ENCODE assay signal across 9 cellular contexts in genomic region chr11:125163431-125164011, GRCh38. TPM values are rescaled to one million over a fixed set of nuclear protein-coding genes. Genes with fewer than 3 reads are reported as not detected.
A peak's percentile ranks its signal among the peaks of the same experiment; 100 is the strongest.
DNase-seq lines count a peak whose midpoint lies in the region; ATAC-seq lines count a peak whose summit lies in the region.
"Had no signal": no experiment of that assay in that cellular context is flagged by ENCODE, and none has a peak within 500 bp of the region (broad histone marks: within the 10 kb centered on the region; RNA-seq: fewer than 3 reads in every experiment).

No MANE protein-coding gene starts in this region.

- ATAC-seq in GM19035 (IDR thresholded peaks at IDR 0.05; ENCODE audit: unreplicated experiment) (no peak), HG02970 (IDR thresholded peaks at IDR 0.05; ENCODE audit: low FRiP score, unreplicated experiment) (no peak)

- intact Hi-C loops in activated T-helper 1 cell treated with anti-CD3 and anti-CD28 coated beads, Interleukin-12 subunit alpha, Interleukin-12 subunit beta, Interleukin-2, Interleukin-4 antibody, amounts not matched to agents 30 ng/mL and 10 ng/mL and 1 ng/mL, durations not matched to agents 14 hours and 24 hours and 36 hours (cut with micrococcal nuclease), result loop anchor here (1.0 to 10.0 kb wide), 2 partner anchors 52 to 241 kb away; partner anchors contain the start of gene TMEM218

- H3K27me3 Mint-ChIP-seq in T-helper 1 cell treated with Interleukin-12 subunit alpha and Interleukin-12 subunit beta and Interleukin-4 antibody, amounts not matched to agents 30 μg/mL and 1 μg/mL, for 36 hours (ENCODE audit: low read depth), result peaks cover 78% of the 10 kb centered on the region
- peaks cover 58% of the 10 kb centered on the region for H3K27me3 Mint-ChIP-seq in activated T-helper 1 cell treated with anti-CD3 and anti-CD28 coated beads, Interleukin-12 subunit alpha, Interleukin-12 subunit beta, Interleukin-2, Interleukin-4 antibody, amounts not matched to agents 30 ng/mL and 10 ng/mL and 1 ng/mL, durations not matched to agents 14 hours and 24 hours and 36 hours (ENCODE audit: insufficient read depth)

- H3K9ac ChIP-seq in skeletal muscle satellite cell (ENCODE audit: low read depth, low read length), result peak overlapping the region; percentile 78

- peaks cover 2% of the 10 kb centered on the region for H3K36me3 Mint-ChIP-seq in T-helper 1 cell treated with Interleukin-12 subunit alpha and Interleukin-12 subunit beta and Interleukin-4 antibody, amounts not matched to agents 30 μg/mL and 1 μg/mL, for 36 hours (ENCODE audit: low read depth)
- H3K36me3 Mint-ChIP-seq in activated T-helper 1 cell treated with anti-CD3 and anti-CD28 coated beads, Interleukin-12 subunit alpha, Interleukin-12 subunit beta, Interleukin-2, Interleukin-4 antibody, amounts not matched to agents 30 ng/mL and 10 ng/mL and 1 ng/mL, durations not matched to agents 14 hours and 24 hours and 36 hours (ENCODE audit: low read depth), result no peaks in the 10 kb centered on the region

- peak overlapping the region; percentile 37 for H3K4me3 Mint-ChIP-seq in T-helper 1 cell treated with Interleukin-12 subunit alpha and Interleukin-12 subunit beta and Interleukin-4 antibody, amounts not matched to agents 30 μg/mL and 1 μg/mL, for 36 hours
- H3K4me3 Mint-ChIP-seq in activated T-helper 1 cell treated with anti-CD3 and anti-CD28 coated beads, Interleukin-12 subunit alpha, Interleukin-12 subunit beta, Interleukin-2, Interleukin-4 antibody, amounts not matched to agents 30 ng/mL and 10 ng/mL and 1 ng/mL, durations not matched to agents 14 hours and 24 hours and 36 hours, result peak overlapping the region; percentile 39
- H3K4me3 Mint-ChIP-seq: activated CD4-positive, alpha-beta T cell treated with anti-CD3 and anti-CD28 coated beads, Interleukin-2, amount 10 ng/mL, durations not matched to agents 7 days and 5 days had no signal

- no peak overlapping the region for H3K27ac Mint-ChIP-seq in T-helper 1 cell treated with Interleukin-12 subunit alpha and Interleukin-12 subunit beta and Interleukin-4 antibody, amounts not matched to agents 30 μg/mL and 1 μg/mL, for 36 hours
- no peak overlapping the region for H3K27ac Mint-ChIP-seq in activated T-helper 1 cell treated with anti-CD3 and anti-CD28 coated beads, Interleukin-12 subunit alpha, Interleukin-12 subunit beta, Interleukin-2, Interleukin-4 antibody, amounts not matched to agents 30 ng/mL and 10 ng/mL and 1 ng/mL, durations not matched to agents 14 hours and 24 hours and 36 hours
- H3K27ac Mint-ChIP-seq: activated CD4-positive, alpha-beta T cell treated with anti-CD3 and anti-CD28 coated beads, Interleukin-2, amount 10 ng/mL, durations not matched to agents 7 days and 5 days had no signal

- no peaks in the 10 kb centered on the region for H3K9me3 ChIP-seq in iPS-18c (ENCODE audit: control insufficient read depth, insufficient read depth, low read length)
- H3K9me3 ChIP-seq in skeletal muscle satellite cell (replicated peaks; ENCODE audit: low read length), result no peaks in the 10 kb centered on the region

- H3K4me1 Mint-ChIP-seq in T-helper 1 cell treated with Interleukin-12 subunit alpha and Interleukin-12 subunit beta and Interleukin-4 antibody, amounts not matched to agents 30 μg/mL and 1 μg/mL, for 36 hours (ENCODE audit: low read depth), result peaks cover 13% of the 10 kb centered on the region
- peaks cover 16% of the 10 kb centered on the region for H3K4me1 Mint-ChIP-seq in activated T-helper 1 cell treated with anti-CD3 and anti-CD28 coated beads, Interleukin-12 subunit alpha, Interleukin-12 subunit beta, Interleukin-2, Interleukin-4 antibody, amounts not matched to agents 30 ng/mL and 10 ng/mL and 1 ng/mL, durations not matched to agents 14 hours and 24 hours and 36 hours (ENCODE audit: low read depth)

- H3K27me3 ChIP-seq in skeletal muscle satellite cell (ENCODE audit: control insufficient read depth, insufficient read depth, low read length), result no peaks in the 10 kb centered on the region

- H3K4me2 ChIP-seq in skeletal muscle satellite cell (ENCODE audit: low read length), result peak overlapping the region; percentile 78

- no peak for DNase-seq in T-helper 1 cell
- DNase-seq in activated T-helper 1 cell treated with anti-CD3 and anti-CD28 coated beads, Interleukin-12 subunit alpha, Interleukin-12 subunit beta, Interleukin-2, Interleukin-4 antibody, amounts not matched to agents 30 ng/mL and 10 ng/mL and 1 ng/mL, durations not matched to agents 14 hours and 24 hours and 36 hours (ENCODE audit: low spot score), result no peak
- DNase-seq in NOMO-1 treated with DMSO at 0.1 percent for 48 hours (lab: John Stamatoyannopoulos, UW; ENCODE audit: unreplicated experiment), result no peak

- H3K36me3 ChIP-seq in skeletal muscle satellite cell (ENCODE audit: insufficient read depth, low read length), result no peaks in the 10 kb centered on the region

- H3K9me3 Mint-ChIP-seq in T-helper 1 cell treated with Interleukin-12 subunit alpha and Interleukin-12 subunit beta and Interleukin-4 antibody, amounts not matched to agents 30 μg/mL and 1 μg/mL, for 36 hours, result no peaks in the 10 kb centered on the region
- no peaks in the 10 kb centered on the region for H3K9me3 Mint-ChIP-seq in activated T-helper 1 cell treated with anti-CD3 and anti-CD28 coated beads, Interleukin-12 subunit alpha, Interleukin-12 subunit beta, Interleukin-2, Interleukin-4 antibody, amounts not matched to agents 30 ng/mL and 10 ng/mL and 1 ng/mL, durations not matched to agents 14 hours and 24 hours and 36 hours
- H3K9me3 Mint-ChIP-seq: activated CD4-positive, alpha-beta T cell treated with anti-CD3 and anti-CD28 coated beads, Interleukin-2, amount 10 ng/mL, durations not matched to agents 7 days and 5 days had no signal

- H3K4me3 ChIP-seq in iPS-18c (ENCODE audit: insufficient read depth, low read depth, low read length), result peak overlapping the region; percentile 50; the same call in 1 of the 2 replicates
- H3K4me3 ChIP-seq in skeletal muscle satellite cell (ENCODE audit: low read length), result no peak overlapping the region

- peaks cover 23% of the 10 kb centered on the region for H3K4me1 ChIP-seq in skeletal muscle satellite cell (ENCODE audit: control insufficient read depth, insufficient read depth, low read length)

RNA-seq across cellular contexts. Expression of gene PKNOX2, which starts 1.0 kb away (rescaled TPM):
- not detected in 2 replicates for total RNA-seq in activated T-helper 1 cell treated with anti-CD3 and anti-CD28 coated beads, Interleukin-12 subunit alpha, Interleukin-12 subunit beta, Interleukin-2, Interleukin-4 antibody, amounts not matched to agents 30 ng/mL and 10 ng/mL and 1 ng/mL, durations not matched to agents 14 hours and 24 hours and 36 hours
- total RNA-seq in skeletal muscle satellite cell (2012; rRNA removed), result 0.25 and 1.3 TPM in 2 replicates
- total RNA-seq: activated CD4-positive, alpha-beta T cell treated with anti-CD3 and anti-CD28 coated beads, Interleukin-2, amount 10 ng/mL, durations not matched to agents 7 days and 5 days had no signal

RNA-seq across cellular contexts. Expression of gene TMEM218, which starts 52.1 kb away (rescaled TPM):
- total RNA-seq in activated T-helper 1 cell treated with anti-CD3 and anti-CD28 coated beads, Interleukin-12 subunit alpha, Interleukin-12 subunit beta, Interleukin-2, Interleukin-4 antibody, amounts not matched to agents 30 ng/mL and 10 ng/mL and 1 ng/mL, durations not matched to agents 14 hours and 24 hours and 36 hours, result 14.6 and 18.0 TPM in 2 replicates
- 23.8 and 24.8 TPM in 2 replicates for total RNA-seq in skeletal muscle satellite cell (2012; rRNA removed)
